23 cellular contexts compared by ENCODE assay signal in the genomic region with DNA sequence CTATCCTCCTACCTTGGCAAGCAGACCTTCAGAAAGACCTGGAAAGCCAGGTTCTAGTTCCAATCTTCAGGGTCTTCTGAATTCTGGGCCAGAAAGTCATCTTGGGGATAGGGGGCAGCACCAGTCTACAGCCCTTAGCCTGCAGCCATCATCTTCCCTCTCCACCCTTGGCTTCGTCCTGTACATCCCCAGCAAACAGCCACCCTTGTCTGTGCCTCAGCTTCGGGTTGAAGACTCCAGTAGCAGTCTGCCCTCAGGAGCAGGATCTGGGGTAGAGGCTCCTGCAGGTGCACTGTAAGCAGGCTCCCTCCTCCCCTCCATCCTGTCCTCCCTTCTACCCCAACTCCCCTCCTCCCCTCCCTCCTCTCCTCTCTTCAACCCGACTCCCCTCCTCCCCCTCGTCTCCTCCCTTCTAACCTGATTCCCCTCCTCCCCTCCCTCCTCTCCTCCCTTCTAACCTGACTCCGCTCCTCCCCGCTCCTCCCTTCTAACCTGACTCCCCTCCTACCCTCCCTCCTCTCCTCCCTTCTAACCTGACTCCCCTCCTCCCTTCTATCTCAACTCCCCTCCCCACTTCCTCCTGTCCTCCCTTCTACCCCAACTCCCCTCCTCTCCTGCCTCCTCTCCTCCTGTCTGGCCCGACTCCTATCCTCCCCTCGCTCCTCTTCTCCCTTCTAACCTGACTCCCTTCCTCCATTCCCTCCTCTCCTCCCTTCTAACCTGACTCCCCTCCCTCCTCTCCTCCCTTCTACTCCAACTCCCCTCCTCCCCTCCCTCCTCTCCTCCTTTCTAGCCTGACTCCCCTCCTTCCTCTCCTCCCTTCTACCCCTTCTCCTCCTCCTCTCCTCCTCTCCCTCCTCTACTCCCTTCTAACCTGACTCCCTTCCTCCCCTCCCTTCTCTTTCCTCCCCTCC.
DNase-seq lines count a peak whose midpoint lies in the region; ATAC-seq and TF ChIP-seq lines count a peak whose summit lies in the region.
"Had no signal": no experiment of that assay in that cellular context is flagged by ENCODE, and none has a peak within 500 bp of the region (broad histone marks: within the 10 kb centered on the region; RNA-seq: fewer than 3 reads in every experiment).

No MANE protein-coding gene starts in this region.

- H3K4ac ChIP-seq in mesendoderm (ENCODE audit: low read depth, low read length) = no peak overlapping the region

- DNase-seq in DND-41 (no peak), WERI-Rb-1 (no peak), mesendoderm (no peak), caudate nucleus (lab: John Stamatoyannopoulos, UW) (no peak), NCI-H2196 treated with DMSO at 0.1 percent for 48 hours (lab: John Stamatoyannopoulos, UW; ENCODE audit: unreplicated experiment) (no peak)
- no peak for DNase-seq in stimulated activated naive B cell treated with anti-CD40 and anti-IgM and Interleukin-4, amounts not matched to agents 10 μg/mL and 1 μg/mL and 100 μg/mL, for 72 hours
- DNase-seq: activated CD4-positive, alpha-beta T cell treated with anti-CD3 and anti-CD28 coated beads for 4 hours; activated naive CD4-positive, alpha-beta T cell; Calu3; hypothalamus; IMR-90; midbrain; naive thymus-derived CD4-positive, alpha-beta T cell; NCI-H2029; NCI-H446; NCI-H82; T-helper 1 cell had no signal

- peak; percentile 32; the same call in 2 of the 3 replicates for ATAC-seq in DND-41 (ENCODE audit: insufficient read depth, low read depth)
- no peak for ATAC-seq in stimulated activated naive B cell treated with anti-CD40 and anti-IgM and Interleukin-4, amounts not matched to agents 10 μg/mL and 1 μg/mL and 100 μg/mL, for 72 hours (replicated peaks)
- ATAC-seq: naive thymus-derived CD4-positive, alpha-beta T cell had no signal

- peak overlapping the region; percentile 61 for H3K56ac ChIP-seq in mesendoderm (ENCODE audit: low read length)

- no CpG with 5 or more reads among the region's 8 CpGs for WGBS in mesendoderm (ENCODE audit: extremely low coverage, insufficient coverage, low lambda C conversion rate)

- H3K18ac ChIP-seq in mesendoderm (ENCODE audit: low read length) = no peak overlapping the region

- no peaks in the 10 kb centered on the region for H4K20me1 ChIP-seq in DND-41 (ENCODE audit: insufficient read depth, low read length)

- H3K27me3 Mint-ChIP-seq in stimulated activated naive B cell treated with anti-CD40 and anti-IgM and Interleukin-4, amounts not matched to agents 10 μg/mL and 1 μg/mL and 100 μg/mL, for 72 hours = peaks cover 44 to 66% of the 10 kb centered on the region in 2 donors

- peaks cover 2 to 4% of the 10 kb centered on the region in 2 donors for H3K4me1 Mint-ChIP-seq in stimulated activated naive B cell treated with anti-CD40 and anti-IgM and Interleukin-4, amounts not matched to agents 10 μg/mL and 1 μg/mL and 100 μg/mL, for 72 hours

- H4K8ac ChIP-seq in mesendoderm (ENCODE audit: low read depth, low read length) = no peak overlapping the region

- H3K9me3 Mint-ChIP-seq in stimulated activated naive B cell treated with anti-CD40 and anti-IgM and Interleukin-4, amounts not matched to agents 10 μg/mL and 1 μg/mL and 100 μg/mL, for 72 hours = no peaks in the 10 kb centered on the region
- H3K9me3 Mint-ChIP-seq: activated T-cell treated with anti-CD3 and anti-CD28 coated beads, Interleukin-2, amount 50 U/mL, for 72 hours had no signal

- no peak overlapping the region for H2AK5ac ChIP-seq in mesendoderm (ENCODE audit: low read length)

- CTCF ChIA-PET in HEK293 (lab: Yijun Ruan, JAX) = interaction anchor here (0.8 to 3.8 kb wide), 7 partner anchors 23 to 426 kb away, joined by 3 to 30 read pairs (median 6); no protein-coding TSS in a partner anchor

- H3K9ac ChIP-seq in DND-41 (ENCODE audit: low read depth, low read length) (no peak overlapping the region), mesendoderm (ENCODE audit: low read length) (no peak overlapping the region)

- H3K4me3 Mint-ChIP-seq in stimulated activated naive B cell treated with anti-CD40 and anti-IgM and Interleukin-4, amounts not matched to agents 10 μg/mL and 1 μg/mL and 100 μg/mL, for 72 hours = no peak overlapping the region
- H3K4me3 Mint-ChIP-seq: activated T-cell treated with anti-CD3 and anti-CD28 coated beads, Interleukin-2, amount 50 U/mL, for 72 hours; naive thymus-derived CD4-positive, alpha-beta T cell had no signal

- H3K9me3 ChIP-seq in DND-41 (ENCODE audit: insufficient read depth, low read length, severe bottlenecking) (no peaks in the 10 kb centered on the region), HEK293 (ENCODE audit: control insufficient read depth, insufficient read depth, low read depth, low read length) (no peaks in the 10 kb centered on the region), WERI-Rb-1 (ENCODE audit: severe bottlenecking) (no peaks in the 10 kb centered on the region)
- H3K9me3 ChIP-seq: ovary, upper lobe of left lung had no signal

- H2BK120ac ChIP-seq in mesendoderm (ENCODE audit: low read depth, low read length) = no peak overlapping the region

- H3K27me3 ChIP-seq in DND-41 (ENCODE audit: insufficient read depth, low read length, poor library complexity) (peaks cover 6% of the 10 kb centered on the region), WERI-Rb-1 (ENCODE audit: insufficient read depth, low read depth, severe bottlenecking) (no peaks in the 10 kb centered on the region), mesendoderm (ENCODE audit: insufficient read depth, low read length, poor library complexity) (no peaks in the 10 kb centered on the region)
- H3K27me3 ChIP-seq: ovary, upper lobe of left lung had no signal

- no peak overlapping the region for H3K27ac Mint-ChIP-seq in stimulated activated naive B cell treated with anti-CD40 and anti-IgM and Interleukin-4, amounts not matched to agents 10 μg/mL and 1 μg/mL and 100 μg/mL, for 72 hours
- H3K27ac Mint-ChIP-seq: activated T-cell treated with anti-CD3 and anti-CD28 coated beads, Interleukin-2, amount 50 U/mL, for 72 hours; naive thymus-derived CD4-positive, alpha-beta T cell had no signal

- H3K4me2 ChIP-seq in DND-41 (ENCODE audit: insufficient read depth, low read length) = no peak overlapping the region
- no peak overlapping the region for H3K4me2 ChIP-seq in mesendoderm (ENCODE audit: low read length)

- POLR2A ChIA-PET in HEK293 (lab: Yijun Ruan, JAX) = no interaction called here

- no peak overlapping the region for H3K23ac ChIP-seq in mesendoderm (ENCODE audit: low read length)

- no peak overlapping the region for H2BK15ac ChIP-seq in mesendoderm (replicated peaks; ENCODE audit: low read depth)

- H3K79me1 ChIP-seq in mesendoderm (ENCODE audit: low read length) = no peaks in the 10 kb centered on the region

- no peak overlapping the region for H2BK5ac ChIP-seq in mesendoderm (ENCODE audit: low read length)

- H3K4me3 ChIP-seq in DND-41 (ENCODE audit: low read depth in 1 of 2, low read length in 2 of 2) (no peak overlapping the region), HEK293 (ENCODE audit: low read depth, low read length) (no peak overlapping the region), WERI-Rb-1 (ENCODE audit: low read depth, low read length) (no peak overlapping the region), mesendoderm (ENCODE audit: low read length) (no peak overlapping the region)
- H3K4me3 ChIP-seq: ovary, upper lobe of left lung had no signal

- no peaks in the 10 kb centered on the region for H3K36me3 ChIP-seq in DND-41 (ENCODE audit: insufficient read depth, low read length)
- H3K36me3 ChIP-seq in HEK293 (ENCODE audit: control insufficient read depth in 2 of 2, insufficient read depth in 1 of 2, low read length in 2 of 2) = no peaks in the 10 kb centered on the region
- no peaks in the 10 kb centered on the region for H3K36me3 ChIP-seq in WERI-Rb-1
- H3K36me3 ChIP-seq in mesendoderm (ENCODE audit: control insufficient read depth, insufficient read depth, low read length) = no peaks in the 10 kb centered on the region
- H3K36me3 ChIP-seq: ovary, upper lobe of left lung had no signal

- no peak overlapping the region for H2AFZ ChIP-seq in DND-41 (ENCODE audit: low read depth, low read length)

- TF ChIP-seq CTCF in DND-41 (IDR thresholded peaks at IDR 0.05; ENCODE audit: borderline replicate concordance, extremely low read depth, low read length, poor library complexity, severe bottlenecking) = peak; percentile 23
- no peak for TF ChIP-seq CTCF in HEK293 (tag by site-specific recombination; IDR thresholded peaks at IDR 0.05)
- 0 out of 2 replicates have a peak, but pooled peaks have one; percentile 12 for TF ChIP-seq CTCF in WERI-Rb-1 (IDR thresholded peaks at IDR 0.05; ENCODE audit: low read depth, low read length)

- H3K27ac ChIP-seq in DND-41 (ENCODE audit: low read length) (no peak overlapping the region), HEK293 (ENCODE audit: extremely low read depth, low read depth, low read length) (no peak overlapping the region), WERI-Rb-1 (no peak overlapping the region), mesendoderm (ENCODE audit: low read depth, low read length) (no peak overlapping the region), caudate nucleus (ENCODE audit: low read depth, low read length) (no peak overlapping the region)
- H3K27ac ChIP-seq: C4-2B, ovary, RWPE1, upper lobe of left lung had no signal

- no peak overlapping the region for H4K5ac ChIP-seq in mesendoderm (ENCODE audit: low read length)

- no peaks in the 10 kb centered on the region for H3K36me3 Mint-ChIP-seq in stimulated activated naive B cell treated with anti-CD40 and anti-IgM and Interleukin-4, amounts not matched to agents 10 μg/mL and 1 μg/mL and 100 μg/mL, for 72 hours
- H3K36me3 Mint-ChIP-seq: naive thymus-derived CD4-positive, alpha-beta T cell had no signal

- no peaks in the 10 kb centered on the region for H3K79me2 ChIP-seq in DND-41 (ENCODE audit: insufficient read depth, low read length)
- no peaks in the 10 kb centered on the region for H3K79me2 ChIP-seq in mesendoderm (ENCODE audit: control insufficient read depth, insufficient read depth, low read length)

- H3K4me1 ChIP-seq in DND-41 (ENCODE audit: insufficient read depth, low read length) (peaks cover 10% of the 10 kb centered on the region), HEK293 (ENCODE audit: control insufficient read depth, insufficient read depth, low read length) (peaks cover 5% of the 10 kb centered on the region; the same call in 1 of the 2 replicates), mesendoderm (ENCODE audit: control insufficient read depth, low read depth, low read length) (no peaks in the 10 kb centered on the region)

TF ChIP-seq in HEK293, 187 proteins besides CTCF, POLR2A, EP300 and RAD21 (continues in another document):
- TF ChIP-seq ZBTB1 (tag by site-specific recombination; IDR thresholded peaks at IDR 0.05) (no peak), ZNF394 (tag by site-specific recombination; IDR thresholded peaks at IDR 0.05; ENCODE audit: borderline replicate concordance) (no peak)
- TF ChIP-seq, protein P1, sequence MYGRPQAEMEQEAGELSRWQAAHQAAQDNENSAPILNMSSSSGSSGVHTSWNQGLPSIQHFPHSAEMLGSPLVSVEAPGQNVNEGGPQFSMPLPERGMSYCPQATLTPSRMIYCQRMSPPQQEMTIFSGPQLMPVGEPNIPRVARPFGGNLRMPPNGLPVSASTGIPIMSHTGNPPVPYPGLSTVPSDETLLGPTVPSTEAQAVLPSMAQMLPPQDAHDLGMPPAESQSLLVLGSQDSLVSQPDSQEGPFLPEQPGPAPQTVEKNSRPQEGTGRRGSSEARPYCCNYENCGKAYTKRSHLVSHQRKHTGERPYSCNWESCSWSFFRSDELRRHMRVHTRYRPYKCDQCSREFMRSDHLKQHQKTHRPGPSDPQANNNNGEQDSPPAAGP (tag by site-specific recombination; IDR thresholded peaks at IDR 0.05) = peak; percentile 72
